18 cellular contexts compared by ENCODE assay signal in the genomic region with DNA sequence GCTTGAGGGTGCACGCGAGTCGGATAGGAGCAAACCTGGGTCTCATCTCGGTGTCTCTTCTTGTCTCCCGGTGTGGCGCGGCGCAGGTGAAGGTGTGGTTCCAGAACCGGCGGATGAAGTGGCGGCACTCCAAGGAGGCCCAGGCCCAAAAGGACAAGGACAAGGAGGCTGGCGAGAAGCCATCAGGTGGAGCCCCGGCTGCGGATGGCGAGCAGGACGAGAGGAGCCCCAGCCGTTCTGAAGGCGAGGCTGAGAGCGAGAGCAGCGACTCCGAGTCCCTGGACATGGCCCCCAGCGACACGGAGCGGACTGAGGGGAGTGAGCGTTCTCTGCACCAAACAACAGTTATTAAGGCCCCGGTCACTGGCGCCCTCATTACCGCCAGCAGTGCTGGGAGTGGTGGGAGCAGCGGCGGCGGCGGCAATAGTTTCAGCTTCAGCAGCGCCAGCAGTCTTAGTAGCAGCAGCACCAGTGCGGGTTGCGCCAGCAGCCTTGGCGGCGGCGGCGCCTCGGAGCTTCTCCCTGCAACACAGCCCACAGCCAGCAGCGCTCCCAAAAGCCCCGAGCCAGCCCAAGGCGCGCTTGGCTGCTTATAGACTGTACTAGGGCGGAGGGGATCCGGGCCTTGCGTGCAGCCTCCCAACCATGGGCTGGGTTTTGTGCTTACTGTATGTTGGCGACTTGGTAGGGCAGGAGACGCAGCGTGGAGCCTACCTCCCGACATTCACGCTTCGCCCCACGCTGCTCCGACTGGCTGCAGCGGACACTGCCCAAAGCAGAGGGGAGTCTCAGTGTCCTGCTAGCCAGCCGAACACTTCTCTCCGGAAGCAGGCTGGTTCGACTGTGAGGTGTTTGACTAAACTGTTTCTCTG. TPM values are rescaled to one million over a fixed set of nuclear protein-coding genes. Genes with fewer than 3 reads are reported as not detected.
DNase-seq lines count a peak whose midpoint lies in the region; ATAC-seq and TF ChIP-seq lines count a peak whose summit lies in the region.
"Had no signal": no experiment of that assay in that cellular context is flagged by ENCODE, and none has a peak within 500 bp of the region (broad histone marks: within the 10 kb centered on the region; RNA-seq: fewer than 3 reads in every experiment).

No MANE protein-coding gene starts in this region.

- no peaks in the 10 kb centered on the region for H4K20me1 ChIP-seq in osteoblast (ENCODE audit: insufficient read depth, low read length)

- no peak overlapping the region for H2AFZ ChIP-seq in osteoblast (ENCODE audit: low read length)

- peaks cover 4% of the 10 kb centered on the region for H3K4me1 ChIP-seq in ES-I3 (ENCODE audit: insufficient read depth, low read length)
- peaks cover 10% of the 10 kb centered on the region; the same call in 1 of the 2 replicates for H3K4me1 ChIP-seq in iPS-20b (ENCODE audit: insufficient read depth, low read length)
- peaks cover 13% of the 10 kb centered on the region for H3K4me1 ChIP-seq in osteoblast (ENCODE audit: insufficient read depth, low read length)
- H3K4me1 ChIP-seq: prostate gland had no signal

- H3K9me3 ChIP-seq in ES-I3 (ENCODE audit: control insufficient read depth, insufficient read depth, low read length) (no peaks in the 10 kb centered on the region), iPS-20b (ENCODE audit: insufficient read depth, low read depth, low read length) (peaks cover 7% of the 10 kb centered on the region; the same call in 1 of the 2 replicates), osteoblast (ENCODE audit: low read depth, low read length) (no peaks in the 10 kb centered on the region)
- H3K9me3 ChIP-seq: adrenal gland, prostate gland had no signal

- H3K4me2 ChIP-seq in osteoblast (ENCODE audit: insufficient read depth, low read length) = no peak overlapping the region

- H3K9ac ChIP-seq in ES-I3 (ENCODE audit: low read depth, low read length) (peak overlapping the region; percentile 17; the same call in 1 of the 2 replicates), iPS-20b (ENCODE audit: low read depth, low read length) (no peak overlapping the region)

- ATAC-seq in HG02970 (IDR thresholded peaks at IDR 0.05; ENCODE audit: low FRiP score, unreplicated experiment) = no peak
- ATAC-seq: stimulated activated naive CD8-positive, alpha-beta T cell treated with anti-CD3 and anti-CD28 coated beads, Interleukin-15, Interleukin-2, amounts not matched to agents 100 U/mL and 50 U/mL, for 24 hours had no signal

- TF ChIP-seq CTCF in osteoblast (IDR thresholded peaks at IDR 0.05; ENCODE audit: extremely low read depth, low read depth, low read length) = no peak

- DNase-seq in dedifferentiated amniotic fluid mesenchymal stem cell (ENCODE audit: extremely low spot score) (peak; percentile 13), osteoblast (ENCODE audit: insufficient read length, low spot score, missing footprints) (peak; percentile 79), NCI-H446 treated with DMSO at 0.1 percent for 48 hours (lab: John Stamatoyannopoulos, UW) (no peak), dermis blood vessel endothelial cell (no peak), DMS153 (lab: John Stamatoyannopoulos, UW) (no peak)
- DNase-seq: activated T-cell treated with anti-CD3 and anti-CD28 coated beads, Interleukin-2, amount 50 U/mL, for 1 hour; adrenal gland; effector CD8-positive, alpha-beta T cell; KBM-7; NCI-H1417; NCI-H526; stimulated activated CD4-positive, alpha-beta T cell treated with anti-CD3 and anti-CD28 coated beads, Interleukin-4, amount 100 ng/mL, for 4 hours; stimulated activated naive CD8-positive, alpha-beta T cell treated with anti-CD3 and anti-CD28 coated beads, Interleukin-15, Interleukin-2, amounts not matched to agents 100 U/mL and 50 U/mL, for 24 hours; T-helper 1 cell had no signal

- H3K4me3 ChIP-seq in iPS-20b (ENCODE audit: low read length) (peak overlapping the region; percentile 46), osteoblast (ENCODE audit: insufficient read depth, low read length) (no peak overlapping the region)
- H3K4me3 ChIP-seq: adrenal gland, prostate gland had no signal

- H3K36me3 ChIP-seq in ES-I3 (ENCODE audit: insufficient read depth, low read length) (no peaks in the 10 kb centered on the region), iPS-20b (ENCODE audit: insufficient read depth, low read depth, low read length) (no peaks in the 10 kb centered on the region), osteoblast (ENCODE audit: insufficient read depth, low read length) (peaks cover 38% of the 10 kb centered on the region)
- H3K36me3 ChIP-seq: prostate gland had no signal

- peaks cover 26% of the 10 kb centered on the region for H3K79me2 ChIP-seq in osteoblast (ENCODE audit: insufficient read depth, low read length)

- H3K27me3 ChIP-seq in iPS-20b (ENCODE audit: insufficient read depth, low read length) = peaks cover 100% of the 10 kb centered on the region
- no peaks in the 10 kb centered on the region for H3K27me3 ChIP-seq in osteoblast (ENCODE audit: insufficient read depth, low read length)

- no peak overlapping the region for H3K27ac ChIP-seq in iPS-20b (ENCODE audit: low read length)
- no peak overlapping the region for H3K27ac ChIP-seq in osteoblast (ENCODE audit: low read depth, low read length)
- H3K27ac ChIP-seq: adrenal gland, prostate gland had no signal

RNA-seq across cellular contexts. Expression of a gene that starts 5.1 kb away (rescaled TPM):
- total RNA-seq in osteoblast = 7.4 and 9.0 TPM in 2 replicates
- 18.0 and 20.8 TPM in 2 replicates for total RNA-seq in dermis blood vessel endothelial cell

Comparison
In these comparisons a context has a peak if more than half of its experiments do, and no peak if none do; other contexts are left out.
1. DNase-seq: peak in dedifferentiated amniotic fluid mesenchymal stem cell (single experiment) and osteoblast (single experiment); none in NCI-H446 treated with DMSO at 0.1 percent for 48 hours (single experiment), dermis blood vessel endothelial cell (single experiment) and DMS153 (single experiment).